ENCODE assay signal across 22 cellular contexts in genomic region chr21:28256420-28256831, GRCh38.
DNase-seq lines count a peak whose midpoint lies in the region; ATAC-seq and TF ChIP-seq lines count a peak whose summit lies in the region.
"Had no signal": no experiment of that assay in that cellular context is flagged by ENCODE, and none has a peak within 500 bp of the region (broad histone marks: within the 10 kb centered on the region; RNA-seq: fewer than 3 reads in every experiment).

No MANE protein-coding gene starts in this region.

- H3K27me3 ChIP-seq in muscle layer of duodenum (ENCODE audit: low read depth, low read length) = no peaks in the 10 kb centered on the region
- no peaks in the 10 kb centered on the region for H3K27me3 ChIP-seq in HAP-1 (ENCODE audit: low read depth)
- H3K27me3 ChIP-seq: gastrocnemius medialis, ovary, SJSA1, spleen, vagina had no signal

- H3K9me3 ChIP-seq in muscle layer of duodenum (ENCODE audit: control insufficient read depth in 1 of 2, low read length in 2 of 2) (no peaks in the 10 kb centered on the region), HAP-1 (no peaks in the 10 kb centered on the region)
- H3K9me3 ChIP-seq: gastrocnemius medialis, ovary, SJSA1, spleen, vagina had no signal

- H3K4me1 ChIP-seq in muscle layer of duodenum (ENCODE audit: control insufficient read depth in 1 of 2, insufficient read depth in 2 of 2, low read length in 2 of 2) (peaks cover 0 to 5% of the 10 kb centered on the region in 2 donors), HAP-1 (no peaks in the 10 kb centered on the region)
- H3K4me1 ChIP-seq: gastrocnemius medialis, SJSA1, spleen had no signal

- no peak for ATAC-seq in HG03045 (IDR thresholded peaks at IDR 0.05; ENCODE audit: unreplicated experiment)
- ATAC-seq: activated T-cell treated with anti-CD3 and anti-CD28 coated beads, Interleukin-2, amount 50 U/mL, for 4 hours; gastrocnemius medialis; stimulated activated naive CD8-positive, alpha-beta T cell treated with anti-CD3 and anti-CD28 coated beads, Interleukin-15, Interleukin-2, amounts not matched to agents 100 U/mL and 50 U/mL, for 24 hours had no signal

- TF ChIP-seq CTCF in AG10803 (conservative IDR thresholded peaks at IDR 0.05; ENCODE audit: low read length) (no peak), fibroblast of villous mesenchyme (IDR thresholded peaks at IDR 0.05; ENCODE audit: insufficient read depth, low read depth, low read length) (no peak)

- DNase-seq in AG10803 (ENCODE audit: low read depth) (peak; percentile 50), M059J (ENCODE audit: low read depth) (peak; percentile 66), fibroblast of villous mesenchyme (ENCODE audit: low read depth) (peak; percentile 65), COLO829 (ENCODE audit: low spot score) (no peak), HAP-1 (ENCODE audit: low spot score in 2 of 2) (no peak)
- DNase-seq in activated naive CD4-positive, alpha-beta T cell treated with anti-CD3 and anti-CD28 coated beads, Interleukin-2, amount 50 U/mL, for 16 hours = no peak
- DNase-seq: activated CD4-positive, alpha-beta T cell treated with anti-CD3 and anti-CD28 coated beads, Interleukin-2, amount 50 U/mL, for 4 hours; activated naive CD8-positive, alpha-beta T cell treated with anti-CD3 and anti-CD28 coated beads for 36 hours; activated T-cell treated with anti-CD3 and anti-CD28 coated beads, Interleukin-2, amount 50 U/mL, for 4 hours; Calu3; effector memory CD4-positive, alpha-beta T cell; gastrocnemius medialis; Kasumi-1; NCI-H1417 treated with DMSO at 0.1 percent for 48 hours; NCI-H446; ovary; spleen; stimulated activated naive CD8-positive, alpha-beta T cell treated with anti-CD3 and anti-CD28 coated beads, Interleukin-15, Interleukin-2, amounts not matched to agents 100 U/mL and 50 U/mL, for 24 hours had no signal

- no peak overlapping the region for H3K4me3 ChIP-seq in AG10803 (ENCODE audit: low read length)
- no peak overlapping the region for H3K4me3 ChIP-seq in fibroblast of villous mesenchyme (ENCODE audit: low read depth, low read length)
- no peak overlapping the region for H3K4me3 ChIP-seq in muscle layer of duodenum (ENCODE audit: low read depth in 1 of 2, low read length in 2 of 2)
- H3K4me3 ChIP-seq in HAP-1 = no peak overlapping the region
- H3K4me3 ChIP-seq: gastrocnemius medialis, ovary, SJSA1, spleen, vagina had no signal

- in situ Hi-C loops in HAP-1 (cut with MboI; ENCODE audit: low sequenced_read_pairs) = no loop called here

- peak overlapping the region; percentile 16 for H3K27ac ChIP-seq in muscle layer of duodenum (ENCODE audit: low read length)
- H3K27ac ChIP-seq: gastrocnemius medialis, SJSA1, spleen, vagina had no signal

- H3K36me3 ChIP-seq in muscle layer of duodenum (ENCODE audit: control insufficient read depth in 1 of 2, insufficient read depth in 2 of 2, low read length in 2 of 2) (no peaks in the 10 kb centered on the region), HAP-1 (replicated peaks) (no peaks in the 10 kb centered on the region)
- H3K36me3 ChIP-seq: gastrocnemius medialis, ovary, SJSA1, spleen, vagina had no signal

Comparison
In these comparisons a context has a peak if more than half of its experiments do, and no peak if none do; other contexts are left out.
1. DNase-seq: peak in AG10803 (single experiment), M059J (single experiment) and fibroblast of villous mesenchyme (single experiment); none in COLO829 (single experiment), activated naive CD4-positive, alpha-beta T cell treated with anti-CD3 and anti-CD28 coated beads, Interleukin-2, amount 50 U/mL, for 16 hours (single experiment) and HAP-1 (0 of 2).